Comparison of ENCODE assay signal across 9 cellular contexts in the genomic region with DNA sequence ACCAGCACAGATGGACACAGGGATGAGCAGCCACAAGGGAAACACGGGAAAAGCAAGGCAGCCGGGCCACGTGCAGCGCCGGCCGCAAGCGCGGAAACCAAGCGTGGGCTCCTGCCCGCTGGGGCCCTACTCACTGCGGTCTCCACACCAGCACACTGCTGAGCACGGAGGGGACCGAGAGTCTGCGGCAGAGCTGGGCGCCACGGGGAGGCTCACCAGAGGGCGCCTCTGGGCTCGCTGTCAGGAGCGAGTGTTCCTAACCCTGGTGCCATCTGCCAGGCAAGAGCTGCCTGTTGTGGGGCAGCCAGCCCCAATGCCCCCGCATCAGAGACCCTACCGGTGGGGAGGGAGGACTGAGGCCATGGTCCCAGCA. TPM values are rescaled to one million over a fixed set of nuclear protein-coding genes. Genes with fewer than 3 reads are reported as not detected.
DNase-seq lines count a peak whose midpoint lies in the region; ATAC-seq, FAIRE-seq and TF ChIP-seq lines count a peak whose summit lies in the region.
"Had no signal": no experiment of that assay in that cellular context is flagged by ENCODE, and none has a peak within 500 bp of the region (broad histone marks: within the 10 kb centered on the region; RNA-seq: fewer than 3 reads in every experiment).

No MANE protein-coding gene starts in this region.

- dilution Hi-C loops in IMR-90 (cut with HindIII; ENCODE audit: low sequenced_read_pairs, unreplicated experiment): no loop called here

- H3K4me3 ChIP-seq in A549 (no peak overlapping the region), IMR-90 (ENCODE audit: insufficient read depth, low read depth, low read length) (no peak overlapping the region)

- intact Hi-C loops in IMR-90 (cut with micrococcal nuclease): no loop called here

- H3K9me3 ChIP-seq in A549 (no peaks in the 10 kb centered on the region), IMR-90 (ENCODE audit: control insufficient read depth, insufficient read depth, low read length) (no peaks in the 10 kb centered on the region)

- no peak overlapping the region for H2BK20ac ChIP-seq in IMR-90 (ENCODE audit: low read depth, low read length)

- no peak overlapping the region; the same call in 1 of the 2 replicates for H3K56ac ChIP-seq in IMR-90 (ENCODE audit: extremely low read depth, insufficient read depth, low read length)

- no TSS peak for BruUV-seq in IMR-90 (replicated peaks; lab: Mats Ljungman, UMichigan)

- H3K23ac ChIP-seq in IMR-90 (ENCODE audit: low read depth, low read length): no peak overlapping the region

- TF ChIP-seq RAD21 in A549 (conservative IDR thresholded peaks at IDR 0.05 in 1 of 2, IDR thresholded peaks at IDR 0.05 in 1 of 2) (0 out of 5 replicates have a peak, but pooled peaks have one; percentile 22 to 29), IMR-90 (IDR thresholded peaks at IDR 0.05; ENCODE audit: low read length) (peak; percentile 37)

- H3K4me2 ChIP-seq in A549 (no peak overlapping the region), IMR-90 (ENCODE audit: low read depth, low read length) (no peak overlapping the region)

- peak overlapping the region in 1 of 2 experiments; percentile 59; a peak in 2 of 6 replicates for H3K27ac ChIP-seq in A549
- no peak overlapping the region for H3K27ac ChIP-seq in IMR-90 (ENCODE audit: insufficient read depth, low read length)

- peaks cover 21 to 91% of the 10 kb centered on the region in 2 experiments; a peak in 3 of 4 replicates for H3K79me1 ChIP-seq in IMR-90 (ENCODE audit: low read depth in 1 of 2, low read length in 2 of 2)

- ATAC-seq in A549 (peak; percentile 18 to 53; a peak in 4 of 6 replicates), GM19035 (IDR thresholded peaks at IDR 0.05; ENCODE audit: unreplicated experiment) (peak; percentile 52), IMR-90 (ENCODE audit: low read depth) (peak; percentile 42; the same call in 1 of the 2 replicates)
- peak; percentile 78 for ATAC-seq in central memory CD8-positive, alpha-beta T cell (replicated peaks; ENCODE audit: extremely low read depth, poor library complexity, severe bottlenecking)

- no peak overlapping the region for H3K9ac ChIP-seq in IMR-90 (ENCODE audit: low read depth, low read length)

- no peak overlapping the region for H2BK5ac ChIP-seq in IMR-90 (ENCODE audit: low read depth, low read length, poor library complexity, severe bottlenecking)

- TF ChIP-seq CTCF in A549 (IDR thresholded peaks at IDR 0.05) (0 out of 3 replicates have a peak, but pooled peaks have one; percentile 23), IMR-90 (conservative IDR thresholded peaks at IDR 0.05; ENCODE audit: low read depth, low read length) (peak; percentile 43)

- H2BK15ac ChIP-seq in IMR-90 (ENCODE audit: low read depth, low read length): no peak overlapping the region

- H2AFZ ChIP-seq in IMR-90 (replicated peaks; ENCODE audit: low read length, poor library complexity): peak overlapping the region; percentile 70

- in situ Hi-C loops in IMR-90 (cut with MboI; ENCODE audit: low sequenced_read_pairs): no loop called here

- peaks cover 45% of the 10 kb centered on the region for H4K20me1 ChIP-seq in IMR-90 (ENCODE audit: insufficient read depth, low read length)

- no peak overlapping the region for H4K5ac ChIP-seq in IMR-90 (ENCODE audit: low read depth, low read length)

- DNase-seq in A549 (ENCODE audit: low read depth in 1 of 2, low spot score in 1 of 2) (no peak), IMR-90 (peak; percentile 26), lung microvascular endothelial cell (ENCODE audit: low read depth in 2 of 2) (peak; percentile 70 to 85), NCI-H1105 (lab: John Stamatoyannopoulos, UW) (no peak)
- DNase-seq in activated CD4-positive, alpha-beta T cell treated with anti-CD3 and anti-CD28 coated beads for 24 hours (ENCODE audit: low read depth in 2 of 2): peak; percentile 54 to 73
- DNase-seq in central memory CD8-positive, alpha-beta T cell (ENCODE audit: low spot score in 2 of 2): peak; percentile 53 to 57
- DNase-seq in stimulated activated CD8-positive, alpha-beta memory T cell treated with anti-CD3 and anti-CD28 coated beads, Interleukin-12 subunit alpha, Interleukin-12 subunit beta, amount 100 ng/mL, for 24 hours (ENCODE audit: extremely low read depth): peak; percentile 49

- H3K36me3 ChIP-seq in IMR-90 (ENCODE audit: control insufficient read depth, insufficient read depth, low read length): peaks cover 25% of the 10 kb centered on the region

- peak overlapping the region; percentile 91 for H3K27ac Mint-ChIP-seq in central memory CD8-positive, alpha-beta T cell (ENCODE audit: low read depth)

- no peak for TF ChIP-seq POLR2A in A549 (IDR thresholded peaks at IDR 0.05; ENCODE audit: low read length)
- no peak for TF ChIP-seq POLR2A in IMR-90 (IDR thresholded peaks at IDR 0.05; ENCODE audit: low read depth, low read length)

- H3K4ac ChIP-seq in IMR-90 (ENCODE audit: low read depth, low read length): 0 out of 2 replicates have a peak overlapping the region, but pooled peaks have one; percentile 51

- peak overlapping the region; percentile 86 for H3K4me3 Mint-ChIP-seq in central memory CD8-positive, alpha-beta T cell

- peaks cover 8% of the 10 kb centered on the region for H3K36me3 Mint-ChIP-seq in central memory CD8-positive, alpha-beta T cell (ENCODE audit: insufficient read depth)

- peaks cover 45% of the 10 kb centered on the region for H3K4me1 Mint-ChIP-seq in central memory CD8-positive, alpha-beta T cell

- H2AK5ac ChIP-seq in IMR-90 (ENCODE audit: low read depth, low read length): peak overlapping the region; percentile 20; the same call in 1 of the 2 replicates

- H3K9me1 ChIP-seq in IMR-90 (ENCODE audit: insufficient read depth, low read length): peaks cover 27% of the 10 kb centered on the region

- WGBS in A549 (ENCODE audit: missing lambda C conversion rate): 100% methylated on average over 1 of the region's 21 CpGs
- 48% methylated on average over 18 of the region's 21 CpGs; no CpG with 5 or more reads in 1 of the 2 experiments for WGBS in IMR-90 (ENCODE audit: extremely low coverage in 2 of 2, insufficient read length in 1 of 2), 2 experiments

- no peaks in the 10 kb centered on the region for H3K27me3 ChIP-seq in IMR-90 (ENCODE audit: control insufficient read depth, insufficient read depth, low read length)

- H2BK120ac ChIP-seq in IMR-90 (ENCODE audit: low read depth, low read length): no peak overlapping the region

- H3K14ac ChIP-seq in IMR-90 (replicated peaks; ENCODE audit: low read depth, low read length): no peak overlapping the region; the same call in 1 of the 2 replicates

- no peak overlapping the region; the same call in 1 of the 2 replicates for H4K91ac ChIP-seq in IMR-90 (ENCODE audit: insufficient read depth, low read depth, low read length)

- no peaks in the 10 kb centered on the region for H3K9me3 Mint-ChIP-seq in central memory CD8-positive, alpha-beta T cell

- no peaks in the 10 kb centered on the region for H3K27me3 Mint-ChIP-seq in central memory CD8-positive, alpha-beta T cell

- POLR2A ChIA-PET in A549 (lab: Yijun Ruan, JAX) (no interaction called here), IMR-90 (lab: Charles Lee; ENCODE audit: unreplicated experiment) (no interaction called here)

- no peak overlapping the region for H3K18ac ChIP-seq in IMR-90 (ENCODE audit: low read depth, low read length)

- no peak for FAIRE-seq in A549 (lab: Jason Lieb, UNC)
- FAIRE-seq: G401.6 had no signal

- peak overlapping the region; percentile 88 for H2AK9ac ChIP-seq in IMR-90 (replicated peaks; ENCODE audit: low read depth, low read length, poor library complexity)

- CTCF ChIA-PET in A549 (lab: Yijun Ruan, JAX): interaction anchor here (0.6 to 2.4 kb wide), 5 partner anchors 9 to 267 kb away, joined by 3 to 10 read pairs (median 6); a partner anchor contains a TSS
- CTCF ChIA-PET in IMR-90 (lab: Yijun Ruan, JAX): no interaction called here

- TF ChIP-seq EP300 in A549 (IDR thresholded peaks at IDR 0.05): no peak

- peak overlapping the region in 1 of 2 experiments; percentile 36; a peak in 1 of 4 replicates for H4K8ac ChIP-seq in IMR-90 (ENCODE audit: low read depth in 2 of 2, low read length in 2 of 2)

- peaks cover 31% of the 10 kb centered on the region for H3K4me1 ChIP-seq in A549
- peaks cover 38% of the 10 kb centered on the region for H3K4me1 ChIP-seq in IMR-90 (ENCODE audit: control insufficient read depth, insufficient read depth, low read length)

RNA-seq across cellular contexts. Expression of a gene that starts 26.5 kb away (rescaled TPM):
- 3.5 and 4.0 TPM in 2 replicates for polyA plus RNA-seq in A549 (2011; rRNA removed)
- polyA plus RNA-seq in A549 (2012; cell fraction: cytosol; rRNA removed): 7.7 and 8.5 TPM in 2 replicates
- 8.4 and 9.9 TPM in 2 replicates for polyA plus RNA-seq in A549 (2012; cell fraction: nucleus; rRNA removed)
- 11.4 to 15.2 TPM (median 14.5 TPM) in 3 replicates for polyA plus RNA-seq in A549 (2017; fragmentation: RNase III; extraction: RNeasy Plus Mini Kit Qiagen cat#74134 plus additional on column Dnase treatment)
- polyA minus RNA-seq in A549 (2011; rRNA and poly(A)+ RNA removed): 3.9 and 8.5 TPM in 2 replicates
- total RNA-seq in IMR-90 (2012; rRNA removed): 2.3 and 3.3 TPM in 2 replicates
- 8.1 and 9.8 TPM in 2 replicates for polyA plus RNA-seq in IMR-90 (2012; rRNA removed)
- 12.5 and 13.1 TPM in 2 replicates for polyA plus RNA-seq in IMR-90 (2012; cell fraction: cytosol; rRNA removed)
- 4.6 and 9.8 TPM in 2 replicates for polyA plus RNA-seq in IMR-90 (2012; cell fraction: nucleus; rRNA removed; ENCODE audit: low replicate concordance)
- total RNA-seq in lung microvascular endothelial cell: 5.2 and 7.7 TPM in 2 replicates

RNA-seq across cellular contexts. Expression of a gene that starts 30.5 kb away (rescaled TPM):
- polyA plus RNA-seq in A549 (2011; rRNA removed) (18.2 and 20.1 TPM in 2 replicates), A549 (2017; fragmentation: RNase III; extraction: RNeasy Plus Mini Kit Qiagen cat#74134 plus additional on column Dnase treatment) (34.7 to 36.0 TPM (median 35.1 TPM) in 3 replicates), IMR-90 (2012; rRNA removed) (138 and 161 TPM in 2 replicates)
- polyA plus RNA-seq in A549 (2012; cell fraction: cytosol; rRNA removed): 61.4 and 83.2 TPM in 2 replicates
- 59.4 and 68.5 TPM in 2 replicates for polyA plus RNA-seq in A549 (2012; cell fraction: nucleus; rRNA removed)
- polyA minus RNA-seq in A549 (2011; rRNA and poly(A)+ RNA removed): 9.7 and 18.8 TPM in 2 replicates
- total RNA-seq in IMR-90 (2012; rRNA removed) (28.1 and 32.2 TPM in 2 replicates), lung microvascular endothelial cell (41.9 and 44.9 TPM in 2 replicates)
- 103 and 170 TPM in 2 replicates for polyA plus RNA-seq in IMR-90 (2012; cell fraction: cytosol; rRNA removed)
- 93.0 and 160 TPM in 2 replicates for polyA plus RNA-seq in IMR-90 (2012; cell fraction: nucleus; rRNA removed; ENCODE audit: low replicate concordance)

RNA-seq across cellular contexts. Expression of a gene that starts 31.2 kb away (rescaled TPM):
- polyA plus RNA-seq in A549 (2011; rRNA removed): 0.19 and 0.25 TPM in 2 replicates
- polyA plus RNA-seq in A549 (2012; cell fraction: cytosol; rRNA removed): 0.14 and 0.19 TPM in 2 replicates
- 0.16 and 0.47 TPM in 2 replicates for polyA plus RNA-seq in A549 (2012; cell fraction: nucleus; rRNA removed)
- 0.29 TPM in 1 of 3 replicates, not detected in the others for polyA plus RNA-seq in A549 (2017; fragmentation: RNase III; extraction: RNeasy Plus Mini Kit Qiagen cat#74134 plus additional on column Dnase treatment)
- polyA minus RNA-seq in A549 (2011; rRNA and poly(A)+ RNA removed): not detected in 2 replicates
- total RNA-seq in IMR-90 (2012; rRNA removed): 1.3 and 1.4 TPM in 2 replicates
- polyA plus RNA-seq in IMR-90 (2012; rRNA removed): 3.2 and 3.4 TPM in 2 replicates
- polyA plus RNA-seq in IMR-90 (2012; cell fraction: cytosol; rRNA removed): 7.1 and 7.7 TPM in 2 replicates
- 10.0 and 17.1 TPM in 2 replicates for polyA plus RNA-seq in IMR-90 (2012; cell fraction: nucleus; rRNA removed; ENCODE audit: low replicate concordance)
- 28.8 and 36.1 TPM in 2 replicates for total RNA-seq in lung microvascular endothelial cell

RNA-seq across cellular contexts. Expression of a gene that starts 32.6 kb away (rescaled TPM):
- 11.7 and 15.6 TPM in 2 replicates for polyA plus RNA-seq in A549 (2011; rRNA removed)
- 44.7 and 63.7 TPM in 2 replicates for polyA plus RNA-seq in A549 (2012; cell fraction: cytosol; rRNA removed)
- polyA plus RNA-seq in A549 (2012; cell fraction: nucleus; rRNA removed): 92.1 and 129 TPM in 2 replicates
- 24.7 to 28.0 TPM (median 27.0 TPM) in 3 replicates for polyA plus RNA-seq in A549 (2017; fragmentation: RNase III; extraction: RNeasy Plus Mini Kit Qiagen cat#74134 plus additional on column Dnase treatment)
- polyA minus RNA-seq in A549 (2011; rRNA and poly(A)+ RNA removed): 12.2 and 12.9 TPM in 2 replicates
- total RNA-seq in IMR-90 (2012; rRNA removed): 11.4 and 12.4 TPM in 2 replicates
- polyA plus RNA-seq in IMR-90 (2012; rRNA removed): 22.9 and 26.7 TPM in 2 replicates
- polyA plus RNA-seq in IMR-90 (2012; cell fraction: cytosol; rRNA removed): 16.1 and 20.9 TPM in 2 replicates
- 18.2 and 45.9 TPM in 2 replicates for polyA plus RNA-seq in IMR-90 (2012; cell fraction: nucleus; rRNA removed; ENCODE audit: low replicate concordance)
- total RNA-seq in lung microvascular endothelial cell: 3.6 and 7.8 TPM in 2 replicates

Comparison
In these comparisons a context has a peak if more than half of its experiments do, and no peak if none do; other contexts are left out.
1. DNase-seq: peak in IMR-90 (single experiment), activated CD4-positive, alpha-beta T cell treated with anti-CD3 and anti-CD28 coated beads for 24 hours (2 of 2), central memory CD8-positive, alpha-beta T cell (2 of 2), lung microvascular endothelial cell (2 of 2) and stimulated activated CD8-positive, alpha-beta memory T cell treated with anti-CD3 and anti-CD28 coated beads, Interleukin-12 subunit alpha, Interleukin-12 subunit beta, amount 100 ng/mL, for 24 hours (single experiment); none in A549 (0 of 2) and NCI-H1105 (single experiment).
2. RNA of a gene that starts 31.2 kb away (total RNA-seq): 28.8 to 36.1 TPM in lung microvascular endothelial cell; 1.3 to 1.4 TPM in IMR-90; every median in the first group is over 10 times any median in the second.
3. Peak in every context shown above with its lines, with median percentiles within 50 percentile points of each other: ATAC-seq.